ENCODE assay signal across 8 cellular contexts in genomic region chr2:177758591-177759371, GRCh38.
DNase-seq lines count a peak whose midpoint lies in the region; ATAC-seq, FAIRE-seq and TF ChIP-seq lines count a peak whose summit lies in the region.

No MANE protein-coding gene starts in this region.

- 0 out of 2 replicates have a peak, but pooled peaks cover 2% of the 10 kb centered on the region for H3K4me1 ChIP-seq in HAP-1
- no peaks in the 10 kb centered on the region for H3K4me1 ChIP-seq in RWPE2 (ENCODE audit: insufficient read depth, poor library complexity, severe bottlenecking)
- no peaks in the 10 kb centered on the region for H3K4me1 ChIP-seq in pancreas

- H3K36me3 ChIP-seq in HAP-1 (replicated peaks) (no peaks in the 10 kb centered on the region), RWPE2 (ENCODE audit: low read depth) (no peaks in the 10 kb centered on the region), pancreas (no peaks in the 10 kb centered on the region)

- POLR2A ChIA-PET in AG04450 (lab: Yijun Ruan, JAX), result no interaction called here

- intact Hi-C loops in pancreas (cut with DNase I), result no loop called here

- ATAC-seq in RWPE2 (ENCODE audit: low read depth), result peak; percentile 49; the same call in 1 of the 3 replicates
- ATAC-seq in pancreas, result peak in 3 of 4 donors; percentile 38 to 67 (median 67)
- ATAC-seq in GM21381 (IDR thresholded peaks at IDR 0.05; ENCODE audit: unreplicated experiment), result no peak
- no peak for ATAC-seq in HG03175 (IDR thresholded peaks at IDR 0.05; ENCODE audit: unreplicated experiment)

- FAIRE-seq in pancreas (lab: Jason Lieb, UNC), result no peak

- CTCF ChIA-PET in AG04450 (lab: Charles Lee), result interaction anchor here (0.5 to 4.4 kb wide), 27 partner anchors 9 to 1105 kb away, joined by 3 to 22 read pairs (median 5); no protein-coding TSS in a partner anchor

- 57 to 61% methylated on average over 11 of the region's 11 CpGs for WGBS in pancreas, 2 donors

- in situ Hi-C loops in HAP-1 (cut with MboI; ENCODE audit: low sequenced_read_pairs), result no loop called here

- TF ChIP-seq CTCF in AG04450 (IDR thresholded peaks at IDR 0.05; ENCODE audit: low read depth, low read length) (peak; percentile 41), RWPE2 (IDR thresholded peaks at IDR 0.05; ENCODE audit: poor library complexity, severe bottlenecking) (peak; percentile 50), fibroblast of mammary gland (conservative IDR thresholded peaks at IDR 0.05; ENCODE audit: control insufficient read depth, insufficient read depth, low read depth, low read length) (peak; percentile 51), pancreas (IDR thresholded peaks at IDR 0.05) (peak in 1 of 4 donors; percentile 9)

- no peak overlapping the region for H3K27ac ChIP-seq in AG04450 (ENCODE audit: low read depth, low read length)
- no peak overlapping the region for H3K27ac ChIP-seq in RWPE2 (ENCODE audit: poor library complexity, severe bottlenecking)
- H3K27ac ChIP-seq in pancreas, result no peak overlapping the region

- no peak for DNase-seq in AG04450 (ENCODE audit: low read depth, low spot score)
- peak; percentile 71 to 76 for DNase-seq in HAP-1 (ENCODE audit: low spot score in 2 of 2)
- DNase-seq in RWPE2 (ENCODE audit: low spot score), result no peak
- peak; percentile 58 for DNase-seq in fibroblast of mammary gland (ENCODE audit: low read depth)
- DNase-seq in pancreas, result no peak
- DNase-seq in NCI-H774 (lab: John Stamatoyannopoulos, UW), result no peak

- no peaks in the 10 kb centered on the region for H3K27me3 ChIP-seq in AG04450 (ENCODE audit: control insufficient read depth, insufficient read depth, low read length)
- peaks cover 6% of the 10 kb centered on the region for H3K27me3 ChIP-seq in HAP-1 (ENCODE audit: low read depth)
- no peaks in the 10 kb centered on the region for H3K27me3 ChIP-seq in RWPE2 (ENCODE audit: insufficient read depth, poor library complexity, severe bottlenecking)
- no peaks in the 10 kb centered on the region for H3K27me3 ChIP-seq in pancreas

- H3K4me3 ChIP-seq in AG04450 (ENCODE audit: low read depth, low read length) (no peak overlapping the region), HAP-1 (no peak overlapping the region), RWPE2 (ENCODE audit: severe bottlenecking) (no peak overlapping the region), fibroblast of mammary gland (ENCODE audit: control insufficient read depth, low read depth, low read length) (no peak overlapping the region), pancreas (no peak overlapping the region)

- H3K9me3 ChIP-seq in AG04450 (ENCODE audit: control insufficient read depth, insufficient read depth, low read length) (no peaks in the 10 kb centered on the region), HAP-1 (no peaks in the 10 kb centered on the region), RWPE2 (ENCODE audit: severe bottlenecking) (no peaks in the 10 kb centered on the region), pancreas (no peaks in the 10 kb centered on the region)

Comparison
In these comparisons a context has a peak if more than half of its experiments do, and no peak if none do; other contexts are left out.
1. DNase-seq: peak in HAP-1 (2 of 2) and fibroblast of mammary gland (single experiment); none in AG04450 (single experiment), RWPE2 (single experiment), pancreas (0 of 6) and NCI-H774 (single experiment).
2. ATAC-seq: peak in RWPE2 (single experiment) and pancreas (3 of 4); none in GM21381 (single experiment) and HG03175 (single experiment).